ENCODE assay signal across 18 cellular contexts in the genomic region with DNA sequence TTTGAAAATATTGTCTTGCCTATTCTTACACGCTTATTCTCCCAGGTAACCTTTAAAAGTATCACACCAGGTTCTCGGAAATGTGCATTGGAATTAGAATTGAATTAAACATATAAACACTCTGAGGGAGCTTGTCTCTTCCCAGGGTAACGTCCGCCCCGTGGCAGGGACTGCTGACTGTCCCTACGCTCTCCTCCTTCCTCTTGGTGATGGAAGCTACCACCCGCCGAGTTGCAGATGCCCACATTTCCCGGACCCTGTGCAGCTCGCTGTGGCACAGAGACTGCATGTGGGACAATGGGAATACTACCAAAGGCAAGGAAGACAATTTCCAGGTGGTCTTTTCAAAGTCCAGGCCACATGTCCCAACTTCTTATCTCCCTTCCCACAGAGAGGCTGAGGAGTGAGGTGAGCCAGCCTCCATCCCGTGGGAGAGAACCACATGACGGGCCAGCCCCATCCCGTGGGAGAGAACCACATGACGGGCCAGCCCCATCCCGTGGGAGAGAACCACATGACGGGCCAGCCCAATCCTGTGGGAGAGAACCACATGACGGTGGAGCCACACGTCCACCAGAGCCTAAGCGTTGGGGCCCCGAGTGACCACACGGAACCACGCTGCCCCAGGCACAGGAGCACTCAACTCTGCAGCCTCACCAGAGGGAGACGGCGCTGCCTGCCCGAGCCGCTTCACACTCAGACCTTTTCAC.
"Had no signal": no experiment of that assay in that cellular context is flagged by ENCODE, and none has a peak within 500 bp of the region (broad histone marks: within the 10 kb centered on the region; RNA-seq: fewer than 3 reads in every experiment).

No MANE protein-coding gene starts in this region.

- H3K36me3 ChIP-seq: esophagus muscularis mucosa, right atrium auricular region, thoracic aorta had no signal

- H3K4me1 ChIP-seq: esophagus muscularis mucosa, right atrium auricular region had no signal

- ATAC-seq: left ventricle myocardium superior; naive thymus-derived CD8-positive, alpha-beta T cell had no signal

- DNase-seq: activated CD4-positive, alpha-beta T cell treated with anti-CD3 and anti-CD28 coated beads for 4 hours; activated CD4-positive, alpha-beta T cell treated with anti-CD3 and anti-CD28 coated beads, Interleukin-2, amount 50 U/mL, for 4 hours; activated effector memory CD4-positive, alpha-beta T cell treated with Interleukin-2 at 50 U/mL for 16 hours; activated naive CD4-positive, alpha-beta T cell treated with Interleukin-2 at 50 U/mL for 16 hours; anterior cingulate cortex; cerebellar nuclear complex; foreskin melanocyte; left ventricle myocardium superior; mammary epithelial cell; naive thymus-derived CD8-positive, alpha-beta T cell; occipital lobe; stimulated activated CD4-positive, alpha-beta T cell treated with anti-CD3 and anti-CD28 coated beads, Interleukin-2, amount 100 ng/mL, for 48 hours; stimulated activated naive CD4-positive, alpha-beta T cell treated with Interleukin-2 at 50 U/mL for 16 hours; trophoblast cell had no signal

- H3K9me3 ChIP-seq: right atrium auricular region, thoracic aorta had no signal

- H3K27ac ChIP-seq: esophagus muscularis mucosa, right atrium auricular region, thoracic aorta, VCaP had no signal

- H3K4me3 ChIP-seq: esophagus muscularis mucosa, right atrium auricular region, thoracic aorta had no signal

- H3K27me3 ChIP-seq: right atrium auricular region had no signal
